ENCODE assay signal across 25 cellular contexts in the genomic region with DNA sequence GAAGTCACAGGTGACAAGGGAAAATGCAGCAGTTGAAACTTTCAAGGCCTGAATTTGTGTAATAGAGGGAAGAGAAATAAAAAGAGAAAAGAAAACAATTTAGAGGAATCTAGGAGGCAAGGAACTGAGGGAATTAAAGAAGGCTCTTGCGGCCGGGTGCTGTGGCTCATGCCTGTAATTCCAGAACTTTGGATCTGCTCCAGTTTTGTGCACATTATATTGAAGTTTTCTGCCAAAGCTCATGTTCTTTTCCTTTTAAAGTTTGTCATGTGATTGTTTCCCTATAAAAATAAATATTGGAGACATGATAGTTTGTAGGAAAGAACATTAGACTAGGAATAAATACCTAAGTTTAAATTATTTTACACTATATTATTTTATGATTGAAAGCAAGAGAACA.
"Had no signal": no experiment of that assay in that cellular context is flagged by ENCODE, and none has a peak within 500 bp of the region (broad histone marks: within the 10 kb centered on the region; RNA-seq: fewer than 3 reads in every experiment).

No MANE protein-coding gene starts in this region.

- H3K4me3 Mint-ChIP-seq: activated CD8-positive, alpha-beta T cell treated with anti-CD3 and anti-CD28 coated beads, Interleukin-2, amount 10 ng/mL, durations not matched to agents 7 days and 5 days; activated naive CD8-positive, alpha-beta T cell treated with anti-CD3 and anti-CD28 coated beads, Interleukin-2, amount 50 U/mL, for 24 hours; activated T-helper 1 cell treated with anti-CD3 and anti-CD28 coated beads, Interleukin-12 subunit alpha, Interleukin-12 subunit beta, Interleukin-2, Interleukin-4 antibody, amounts not matched to agents 30 ng/mL and 10 ng/mL and 1 ng/mL, durations not matched to agents 14 hours and 24 hours and 36 hours; endodermal cell; nephron progenitor cell; T-cell; T-helper 2 cell treated with Interferon-gamma antibody and Interleukin-4, amounts not matched to agents 5 μg/mL and 100 μg/mL, for 36 hours had no signal

- H3K9me3 ChIP-seq: esophagus squamous epithelium, thyroid gland, upper lobe of right lung had no signal

- H3K4me1 ChIP-seq: esophagus squamous epithelium, thyroid gland, upper lobe of right lung had no signal

- H3K27ac ChIP-seq: esophagus squamous epithelium, thyroid gland, upper lobe of right lung had no signal

- H3K36me3 ChIP-seq: esophagus squamous epithelium, thyroid gland, upper lobe of right lung had no signal

- H3K27ac Mint-ChIP-seq: activated CD8-positive, alpha-beta T cell treated with anti-CD3 and anti-CD28 coated beads, Interleukin-2, amount 10 ng/mL, durations not matched to agents 7 days and 5 days; activated naive CD8-positive, alpha-beta T cell treated with anti-CD3 and anti-CD28 coated beads, Interleukin-2, amount 50 U/mL, for 24 hours; activated T-helper 1 cell treated with anti-CD3 and anti-CD28 coated beads, Interleukin-12 subunit alpha, Interleukin-12 subunit beta, Interleukin-2, Interleukin-4 antibody, amounts not matched to agents 30 ng/mL and 10 ng/mL and 1 ng/mL, durations not matched to agents 14 hours and 24 hours and 36 hours; endodermal cell; nephron progenitor cell; T-cell; T-helper 2 cell treated with Interferon-gamma antibody and Interleukin-4, amounts not matched to agents 5 μg/mL and 100 μg/mL, for 36 hours had no signal

- H3K27me3 ChIP-seq: esophagus squamous epithelium, thyroid gland, upper lobe of right lung had no signal

- H3K4me3 ChIP-seq: esophagus squamous epithelium, thyroid gland, upper lobe of right lung had no signal

- H3K27me3 Mint-ChIP-seq: activated naive CD8-positive, alpha-beta T cell treated with anti-CD3 and anti-CD28 coated beads, Interleukin-2, amount 50 U/mL, for 24 hours had no signal

- H3K9me3 Mint-ChIP-seq: activated T-helper 1 cell treated with anti-CD3 and anti-CD28 coated beads, Interleukin-12 subunit alpha, Interleukin-12 subunit beta, Interleukin-2, Interleukin-4 antibody, amounts not matched to agents 30 ng/mL and 10 ng/mL and 1 ng/mL, durations not matched to agents 14 hours and 24 hours and 36 hours; T-helper 2 cell treated with Interferon-gamma antibody and Interleukin-4, amounts not matched to agents 5 μg/mL and 100 μg/mL, for 36 hours had no signal

- DNase-seq: activated CD4-positive, alpha-beta T cell treated with anti-CD3 and anti-CD28 coated beads for 1 hour; activated CD4-positive, alpha-beta T cell treated with anti-CD3 and anti-CD28 coated beads, Interleukin-2, amount 50 U/mL, for 1 hour; activated CD8-positive, alpha-beta T cell treated with anti-CD3 and anti-CD28 coated beads, Interleukin-2, amount 10 ng/mL, durations not matched to agents 7 days and 5 days; activated gamma-delta T cell; activated naive CD4-positive, alpha-beta T cell treated with anti-CD3 and anti-CD28 coated beads, Interleukin-2, amount 50 U/mL, for 16 hours; activated naive CD8-positive, alpha-beta T cell treated with anti-CD3 and anti-CD28 coated beads, Interleukin-2, amount 50 U/mL, for 24 hours; aorta; cortex of kidney; endodermal cell; esophagus squamous epithelium; glutamatergic neuron; hippocampal formation; islet precursor cell; left cardiac atrium; nephron progenitor cell; stimulated activated CD4-positive, alpha-beta T cell treated with anti-CD3 and anti-CD28 coated beads, Interleukin-12 subunit alpha, Interleukin-12 subunit beta, amount 100 ng/mL, for 4 hours; stimulated activated CD4-positive, alpha-beta T cell treated with anti-CD3 and anti-CD28 coated beads, Interleukin-4, amount 100 ng/mL, for 4 hours; stimulated activated naive CD8-positive, alpha-beta T cell treated with anti-CD3 and anti-CD28 coated beads, Interleukin-15, Interleukin-2, amounts not matched to agents 100 U/mL and 50 U/mL, for 24 hours; substantia nigra; T-cell; thyroid gland; upper lobe of right lung had no signal

- H3K36me3 Mint-ChIP-seq: T-cell had no signal

- H3K4me1 Mint-ChIP-seq: activated naive CD8-positive, alpha-beta T cell treated with anti-CD3 and anti-CD28 coated beads, Interleukin-2, amount 50 U/mL, for 24 hours; nephron progenitor cell; T-cell had no signal

- ATAC-seq: activated CD8-positive, alpha-beta T cell treated with anti-CD3 and anti-CD28 coated beads, Interleukin-2, amount 10 ng/mL, durations not matched to agents 7 days and 5 days; activated naive CD8-positive, alpha-beta T cell treated with anti-CD3 and anti-CD28 coated beads, Interleukin-2, amount 50 U/mL, for 24 hours; left cardiac atrium; sciatic nerve; stimulated activated naive CD8-positive, alpha-beta T cell treated with anti-CD3 and anti-CD28 coated beads, Interleukin-15, Interleukin-2, amounts not matched to agents 100 U/mL and 50 U/mL, for 24 hours; T-cell; upper lobe of right lung had no signal
